In the genomic region with DNA sequence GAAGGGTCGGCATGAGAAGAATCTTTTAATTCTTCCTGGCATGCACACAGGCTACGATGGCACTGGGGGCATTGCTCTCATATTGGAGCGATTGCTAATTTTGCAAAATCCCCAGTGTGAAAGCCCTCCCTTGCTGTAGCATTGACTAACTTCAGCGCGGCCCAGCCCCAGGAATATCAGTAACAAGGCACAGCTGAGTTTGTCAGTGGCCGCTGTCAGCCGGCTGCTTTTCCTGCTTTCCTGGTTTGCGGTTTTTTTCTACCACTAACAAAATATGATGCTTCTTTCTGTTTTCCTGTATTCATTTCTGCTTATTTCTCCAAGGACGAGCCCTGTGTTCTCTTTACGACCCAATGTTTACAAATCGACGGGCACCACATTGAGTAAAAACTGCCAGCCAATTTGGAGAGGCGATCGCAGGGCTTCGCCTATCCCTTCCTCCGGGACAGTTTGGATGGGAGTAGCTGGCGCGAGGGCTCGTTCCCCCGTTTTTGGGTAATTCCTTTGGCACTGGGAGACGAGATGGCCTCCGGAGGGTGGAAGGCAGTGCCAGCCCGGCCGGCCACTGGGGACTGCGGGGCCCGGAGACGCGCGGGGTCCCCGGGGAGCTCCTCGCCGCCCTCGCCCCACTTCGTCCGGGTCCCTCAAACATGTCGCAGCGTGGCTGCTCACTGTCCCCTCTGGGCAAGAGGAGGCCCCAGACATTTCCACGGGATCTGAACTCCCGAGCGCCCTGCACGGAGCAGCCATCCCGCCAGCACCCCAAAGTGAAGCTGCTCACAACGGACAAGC, we compare ENCODE assay signal across 11 cellular contexts. TPM values are rescaled to one million over a fixed set of nuclear protein-coding genes. Genes with fewer than 3 reads are reported as not detected.
DNase-seq lines count a peak whose midpoint lies in the region; ATAC-seq, FAIRE-seq and TF ChIP-seq lines count a peak whose summit lies in the region.
"Had no signal": no experiment of that assay in that cellular context is flagged by ENCODE, and none has a peak within 500 bp of the region (broad histone marks: within the 10 kb centered on the region; RNA-seq: fewer than 3 reads in every experiment).

No MANE protein-coding gene starts in this region.

- H4K20me1 ChIP-seq in BLaER1 = peaks cover 54% of the 10 kb centered on the region

- FAIRE-seq in GM12891 (lab: Jason Lieb, UNC) = peak; percentile 48
- FAIRE-seq: colon had no signal

- 2 to 4% (median 3%) methylated on average over 30 to 43 of the region's 43 CpGs for WGBS in adrenal gland, 4 donors

- CTCF ChIA-PET in MCF 10A (lab: Yijun Ruan, JAX) = interaction anchor here (0.6 to 1.5 kb wide), 2 partner anchors 20 to 973 kb away, joined by 4 read pairs; no protein-coding TSS in a partner anchor

- H3K27me3 Mint-ChIP-seq in MCF 10A (ENCODE audit: insufficient read depth, unreplicated experiment) (peaks cover 26% of the 10 kb centered on the region), naive B cell (peaks cover 75 to 76% (median 76%) of the 10 kb centered on the region in 3 donors)

- no peak for TF ChIP-seq CTCF in MCF 10A (IDR thresholded peaks at IDR 0.05; ENCODE audit: unreplicated experiment)
- TF ChIP-seq CTCF in adrenal gland (IDR thresholded peaks at IDR 0.05) = no peak

- POLR2A ChIA-PET in MCF 10A (lab: Yijun Ruan, JAX) = interaction anchor here (0.6 to 3.6 kb wide), 16 partner anchors 9 to 687 kb away, joined by 3 to 14 read pairs (median 5); partner anchors contain the start of gene IDI1

- H3K9me3 ChIP-seq in BLaER1 (no peaks in the 10 kb centered on the region), adrenal gland (replicated peaks in 1 of 3) (no peaks in the 10 kb centered on the region)
- H3K9me3 ChIP-seq: thoracic aorta had no signal

- H3K27ac ChIP-seq in BLaER1 (peak overlapping the region; percentile 22; the same call in 1 of the 2 replicates), adrenal gland (no peak overlapping the region)
- H3K27ac ChIP-seq: thoracic aorta had no signal

- no peak for ATAC-seq in naive B cell (ENCODE audit: low read depth in 2 of 2)
- no peak for ATAC-seq in HG03045 (IDR thresholded peaks at IDR 0.05; ENCODE audit: unreplicated experiment)

- H3K9me3 Mint-ChIP-seq in MCF 10A (ENCODE audit: unreplicated experiment) = no peaks in the 10 kb centered on the region
- no peaks in the 10 kb centered on the region for H3K9me3 Mint-ChIP-seq in naive B cell
- H3K9me3 Mint-ChIP-seq: CD4-positive, CD25-positive, alpha-beta regulatory T cell had no signal

- no peak for DNase-seq in GM12891 (ENCODE audit: insufficient read length, low spot score)
- DNase-seq in MCF 10A (ENCODE audit: unreplicated experiment) = peak; percentile 39
- DNase-seq in naive B cell = no peak
- no peak for DNase-seq in DMS79 (lab: John Stamatoyannopoulos, UW)
- no peak for DNase-seq in stimulated activated CD4-positive, alpha-beta T cell treated with anti-CD3 and anti-CD28 coated beads, Interleukin-12 subunit alpha, Interleukin-12 subunit beta, amount 100 ng/mL, for 4 hours
- DNase-seq in adrenal gland = no peak
- DNase-seq: CD4-positive, CD25-positive, alpha-beta regulatory T cell had no signal

- H3K36me3 ChIP-seq in BLaER1 (no peaks in the 10 kb centered on the region), adrenal gland (replicated peaks in 1 of 2) (no peaks in the 10 kb centered on the region)
- H3K36me3 ChIP-seq: thoracic aorta had no signal

- peak overlapping the region; percentile 61 for H3K9ac ChIP-seq in BLaER1

- no peak for TF ChIP-seq POLR2A in GM12891 (IDR thresholded peaks at IDR 0.05; ENCODE audit: low read depth, low read length)
- TF ChIP-seq POLR2A in adrenal gland (IDR thresholded peaks at IDR 0.05) = no peak

- intact Hi-C loops in MCF 10A (cut with micrococcal nuclease) (loop anchor here (5.0 to 10.0 kb wide), 3 partner anchors 238 to 768 kb away; no protein-coding TSS in a partner anchor), adrenal gland (cut with DNase I) (no loop called here)

- no TSS peak for BruUV-seq in MCF 10A (replicated peaks; lab: Mats Ljungman, UMichigan)

- H3K4me1 Mint-ChIP-seq in MCF 10A (ENCODE audit: insufficient read depth, unreplicated experiment) (peaks cover 20% of the 10 kb centered on the region), naive B cell (peaks cover 19 to 36% (median 34%) of the 10 kb centered on the region in 3 donors)

- peak overlapping the region; percentile 88 for H3K4me3 Mint-ChIP-seq in MCF 10A (ENCODE audit: unreplicated experiment)
- peak overlapping the region; percentile 61 to 89 (median 78) for H3K4me3 Mint-ChIP-seq in naive B cell
- H3K4me3 Mint-ChIP-seq: CD4-positive, CD25-positive, alpha-beta regulatory T cell had no signal

- peak overlapping the region; percentile 71 for H3K4me3 ChIP-seq in BLaER1
- H3K4me3 ChIP-seq in adrenal gland = no peak overlapping the region

- H3K27me3 ChIP-seq in BLaER1 (peaks cover 21% of the 10 kb centered on the region), adrenal gland (peaks cover 35% of the 10 kb centered on the region)

- H3K27ac Mint-ChIP-seq in MCF 10A (ENCODE audit: low read depth, unreplicated experiment) (no peak overlapping the region), naive B cell (peak overlapping the region in 1 of 6 donors; percentile 18)
- H3K27ac Mint-ChIP-seq: CD4-positive, CD25-positive, alpha-beta regulatory T cell had no signal

- no peaks in the 10 kb centered on the region for H3K36me3 Mint-ChIP-seq in MCF 10A (ENCODE audit: insufficient read depth, unreplicated experiment)
- H3K36me3 Mint-ChIP-seq in naive B cell = peaks cover 6 to 7% of the 10 kb centered on the region in 2 donors
- H3K36me3 Mint-ChIP-seq: CD4-positive, CD25-positive, alpha-beta regulatory T cell had no signal

- H3K4me2 ChIP-seq in BLaER1 = peak overlapping the region; percentile 100

- H3K4me1 ChIP-seq in BLaER1 (peaks cover 62% of the 10 kb centered on the region), adrenal gland (replicated peaks in 1 of 2) (no peaks in the 10 kb centered on the region)

TF ChIP-seq in GM12891, 5 proteins besides CTCF, POLR2A, EP300 and RAD21:
- no peak for TF ChIP-seq SPI1 (IDR thresholded peaks at IDR 0.05; ENCODE audit: low read depth, low read length)
- TF ChIP-seq PAX5 (IDR thresholded peaks at IDR 0.05; ENCODE audit: insufficient read depth, low read length, severe bottlenecking) = no peak
- no peak for TF ChIP-seq POLR2AphosphoS5 (IDR thresholded peaks at IDR 0.05; ENCODE audit: low read depth, low read length)
- no peak for TF ChIP-seq TAF1 (IDR thresholded peaks at IDR 0.05; ENCODE audit: low read depth, low read length)
- TF ChIP-seq POU2F2 (IDR thresholded peaks at IDR 0.05; ENCODE audit: low read depth, low read length) = no peak

RNA-seq across cellular contexts. Expression of gene ADARB2, which starts 0.9 kb away (rescaled TPM):
- polyA plus RNA-seq in GM12891 (2012; ENCODE audit: low read depth, missing spikeins) = 1.3 TPM
- total RNA-seq in MCF 10A (2022) (0.52 and 0.96 TPM in 2 replicates), adrenal gland (1 to 10 TPM in 5 of 8 donors, under 1 TPM in 3; 0.14 to 2.3 (median 1.6) TPM)
- polyA plus RNA-seq in naive B cell (ENCODE audit: low read depth in 6 of 6) (under 1 TPM in 2 of 6 donors, not detected in 4; 0.10 to 0.12 TPM), adrenal gland (1 to 10 TPM in 1 of 3 donors, under 1 TPM in 2; 0.31 to 3.1 (median 0.44) TPM)
